13 cellular contexts compared by ENCODE assay signal in genomic region chr10:8990280-8990987, GRCh38.
DNase-seq lines count a peak whose midpoint lies in the region; ATAC-seq lines count a peak whose summit lies in the region.
"Had no signal": no experiment of that assay in that cellular context is flagged by ENCODE, and none has a peak within 500 bp of the region (broad histone marks: within the 10 kb centered on the region; RNA-seq: fewer than 3 reads in every experiment).

No MANE protein-coding gene starts in this region.

- no peak overlapping the region for H3K4me3 Mint-ChIP-seq in activated CD4-positive, alpha-beta T cell treated with anti-CD3 and anti-CD28 coated beads, Interleukin-2, amount 10 ng/mL, durations not matched to agents 24 days and 14 days
- no peak overlapping the region for H3K4me3 Mint-ChIP-seq in activated CD4-positive, alpha-beta T cell treated with anti-CD3 and anti-CD28 coated beads, Interleukin-2, amount 10 ng/mL, durations not matched to agents 7 days and 5 days
- H3K4me3 Mint-ChIP-seq in activated T-cell treated with anti-CD3 and anti-CD28 coated beads, Interleukin-2, amount 50 U/mL, for 72 hours, result peak overlapping the region; percentile 43 to 55
- H3K4me3 Mint-ChIP-seq in activated naive CD8-positive, alpha-beta T cell treated with anti-CD3 and anti-CD28 coated beads for 36 hours, result peak overlapping the region; percentile 45
- H3K4me3 Mint-ChIP-seq: CD4-positive, CD25-positive, alpha-beta regulatory T cell; HFFc6 had no signal

- no peaks in the 10 kb centered on the region for H3K27me3 Mint-ChIP-seq in activated CD4-positive, alpha-beta T cell treated with anti-CD3 and anti-CD28 coated beads, Interleukin-2, amount 10 ng/mL, durations not matched to agents 24 days and 14 days
- H3K27me3 Mint-ChIP-seq in activated CD4-positive, alpha-beta T cell treated with anti-CD3 and anti-CD28 coated beads, Interleukin-2, amount 10 ng/mL, durations not matched to agents 7 days and 5 days, result no peaks in the 10 kb centered on the region
- H3K27me3 Mint-ChIP-seq in activated T-cell treated with anti-CD3 and anti-CD28 coated beads, Interleukin-2, amount 50 U/mL, for 72 hours (ENCODE audit: low read depth), result no peaks in the 10 kb centered on the region
- no peaks in the 10 kb centered on the region for H3K27me3 Mint-ChIP-seq in activated naive CD8-positive, alpha-beta T cell treated with anti-CD3 and anti-CD28 coated beads for 36 hours
- H3K27me3 Mint-ChIP-seq: CD4-positive, CD25-positive, alpha-beta regulatory T cell had no signal

- no peak for DNase-seq in activated CD4-positive, alpha-beta T cell treated with anti-CD3 and anti-CD28 coated beads, Interleukin-2, amount 10 ng/mL, durations not matched to agents 24 days and 14 days
- DNase-seq in activated CD4-positive, alpha-beta T cell treated with anti-CD3 and anti-CD28 coated beads, Interleukin-2, amount 10 ng/mL, durations not matched to agents 7 days and 5 days, result no peak
- DNase-seq in activated T-cell treated with anti-CD3 and anti-CD28 coated beads, Interleukin-2, amount 50 U/mL, for 72 hours, result no peak
- DNase-seq in activated T-cell treated with anti-CD3 and anti-CD28 coated beads, Interleukin-2, amount 50 U/mL, for 1 hour, result no peak
- DNase-seq in activated naive CD8-positive, alpha-beta T cell treated with anti-CD3 and anti-CD28 coated beads for 36 hours, result no peak
- DNase-seq in NCI-H446 (lab: John Stamatoyannopoulos, UW), result no peak
- DNase-seq: ACHN; CD4-positive, CD25-positive, alpha-beta regulatory T cell; DMS53; GF-D8; HCEC 1CT; HFFc6 had no signal

- intact Hi-C loops in activated CD4-positive, alpha-beta T cell treated with anti-CD3 and anti-CD28 coated beads, Interleukin-2, amount 10 ng/mL, durations not matched to agents 24 days and 14 days (cut with micrococcal nuclease), result loop anchor here (1.0 to 10.0 kb wide), 3 partner anchors 101 to 936 kb away; partner anchors contain the start of gene GATA3

- CTCF ChIA-PET in activated CD4-positive, alpha-beta T cell treated with anti-CD3 and anti-CD28 coated beads, Interleukin-2, amount 10 ng/mL, durations not matched to agents 7 days and 5 days (lab: Charles Lee), result no interaction called here

- peaks cover 4% of the 10 kb centered on the region for H3K4me1 Mint-ChIP-seq in activated CD4-positive, alpha-beta T cell treated with anti-CD3 and anti-CD28 coated beads, Interleukin-2, amount 10 ng/mL, durations not matched to agents 24 days and 14 days
- peaks cover 9% of the 10 kb centered on the region for H3K4me1 Mint-ChIP-seq in activated CD4-positive, alpha-beta T cell treated with anti-CD3 and anti-CD28 coated beads, Interleukin-2, amount 10 ng/mL, durations not matched to agents 7 days and 5 days
- peaks cover 84% of the 10 kb centered on the region for H3K4me1 Mint-ChIP-seq in activated T-cell treated with anti-CD3 and anti-CD28 coated beads, Interleukin-2, amount 50 U/mL, for 72 hours (ENCODE audit: low read depth)
- H3K4me1 Mint-ChIP-seq in activated naive CD8-positive, alpha-beta T cell treated with anti-CD3 and anti-CD28 coated beads for 36 hours, result peaks cover 31% of the 10 kb centered on the region

- no peaks in the 10 kb centered on the region for H3K9me3 Mint-ChIP-seq in activated CD4-positive, alpha-beta T cell treated with anti-CD3 and anti-CD28 coated beads, Interleukin-2, amount 10 ng/mL, durations not matched to agents 24 days and 14 days
- H3K9me3 Mint-ChIP-seq in activated CD4-positive, alpha-beta T cell treated with anti-CD3 and anti-CD28 coated beads, Interleukin-2, amount 10 ng/mL, durations not matched to agents 7 days and 5 days, result peaks cover 2% of the 10 kb centered on the region
- H3K9me3 Mint-ChIP-seq in activated T-cell treated with anti-CD3 and anti-CD28 coated beads, Interleukin-2, amount 50 U/mL, for 72 hours, result no peaks in the 10 kb centered on the region
- no peaks in the 10 kb centered on the region for H3K9me3 Mint-ChIP-seq in activated naive CD8-positive, alpha-beta T cell treated with anti-CD3 and anti-CD28 coated beads for 36 hours
- H3K9me3 Mint-ChIP-seq: CD4-positive, CD25-positive, alpha-beta regulatory T cell had no signal

- H3K27ac Mint-ChIP-seq in activated CD4-positive, alpha-beta T cell treated with anti-CD3 and anti-CD28 coated beads, Interleukin-2, amount 10 ng/mL, durations not matched to agents 24 days and 14 days, result peak overlapping the region; percentile 51
- no peak overlapping the region for H3K27ac Mint-ChIP-seq in activated CD4-positive, alpha-beta T cell treated with anti-CD3 and anti-CD28 coated beads, Interleukin-2, amount 10 ng/mL, durations not matched to agents 7 days and 5 days
- peak overlapping the region; percentile 2 for H3K27ac Mint-ChIP-seq in activated T-cell treated with anti-CD3 and anti-CD28 coated beads, Interleukin-2, amount 50 U/mL, for 72 hours
- H3K27ac Mint-ChIP-seq in activated naive CD8-positive, alpha-beta T cell treated with anti-CD3 and anti-CD28 coated beads for 36 hours, result peak overlapping the region; percentile 85
- H3K27ac Mint-ChIP-seq: CD4-positive, CD25-positive, alpha-beta regulatory T cell; HFFc6 had no signal

- POLR2A ChIA-PET in activated CD4-positive, alpha-beta T cell treated with anti-CD3 and anti-CD28 coated beads, Interleukin-2, amount 10 ng/mL, durations not matched to agents 7 days and 5 days (lab: Charles Lee), result interaction anchor here (0.6 kb wide), 1 partner anchor 9 kb away, joined by 3 read pairs; no protein-coding TSS in a partner anchor

- ATAC-seq in activated T-cell treated with anti-CD3 and anti-CD28 coated beads, Interleukin-2, amount 50 U/mL, for 72 hours (replicated peaks in 1 of 2), result peak; percentile 74 to 80
- ATAC-seq in GM18870 (IDR thresholded peaks at IDR 0.05; ENCODE audit: unreplicated experiment), result no peak

- H3K36me3 Mint-ChIP-seq in activated CD4-positive, alpha-beta T cell treated with anti-CD3 and anti-CD28 coated beads, Interleukin-2, amount 10 ng/mL, durations not matched to agents 24 days and 14 days (ENCODE audit: low read depth), result no peaks in the 10 kb centered on the region
- no peaks in the 10 kb centered on the region for H3K36me3 Mint-ChIP-seq in activated CD4-positive, alpha-beta T cell treated with anti-CD3 and anti-CD28 coated beads, Interleukin-2, amount 10 ng/mL, durations not matched to agents 7 days and 5 days (ENCODE audit: low read depth)
- H3K36me3 Mint-ChIP-seq in activated T-cell treated with anti-CD3 and anti-CD28 coated beads, Interleukin-2, amount 50 U/mL, for 72 hours (ENCODE audit: insufficient read depth in 2 of 2), result peaks cover 0 to 1% of the 10 kb centered on the region in 2 donors
- H3K36me3 Mint-ChIP-seq in activated naive CD8-positive, alpha-beta T cell treated with anti-CD3 and anti-CD28 coated beads for 36 hours, result peaks cover 4% of the 10 kb centered on the region
- H3K36me3 Mint-ChIP-seq: CD4-positive, CD25-positive, alpha-beta regulatory T cell had no signal

Comparison
In these comparisons a context has a peak if more than half of its experiments do, and no peak if none do; other contexts are left out.
1. H3K4me3 Mint-ChIP-seq: peak in activated T-cell treated with anti-CD3 and anti-CD28 coated beads, Interleukin-2, amount 50 U/mL, for 72 hours (2 of 2) and activated naive CD8-positive, alpha-beta T cell treated with anti-CD3 and anti-CD28 coated beads for 36 hours (single experiment); none in activated CD4-positive, alpha-beta T cell treated with anti-CD3 and anti-CD28 coated beads, Interleukin-2, amount 10 ng/mL, durations not matched to agents 24 days and 14 days (single experiment) and activated CD4-positive, alpha-beta T cell treated with anti-CD3 and anti-CD28 coated beads, Interleukin-2, amount 10 ng/mL, durations not matched to agents 7 days and 5 days (single experiment).